Comparison of ENCODE assay signal across 1 cellular context in the genomic region with DNA sequence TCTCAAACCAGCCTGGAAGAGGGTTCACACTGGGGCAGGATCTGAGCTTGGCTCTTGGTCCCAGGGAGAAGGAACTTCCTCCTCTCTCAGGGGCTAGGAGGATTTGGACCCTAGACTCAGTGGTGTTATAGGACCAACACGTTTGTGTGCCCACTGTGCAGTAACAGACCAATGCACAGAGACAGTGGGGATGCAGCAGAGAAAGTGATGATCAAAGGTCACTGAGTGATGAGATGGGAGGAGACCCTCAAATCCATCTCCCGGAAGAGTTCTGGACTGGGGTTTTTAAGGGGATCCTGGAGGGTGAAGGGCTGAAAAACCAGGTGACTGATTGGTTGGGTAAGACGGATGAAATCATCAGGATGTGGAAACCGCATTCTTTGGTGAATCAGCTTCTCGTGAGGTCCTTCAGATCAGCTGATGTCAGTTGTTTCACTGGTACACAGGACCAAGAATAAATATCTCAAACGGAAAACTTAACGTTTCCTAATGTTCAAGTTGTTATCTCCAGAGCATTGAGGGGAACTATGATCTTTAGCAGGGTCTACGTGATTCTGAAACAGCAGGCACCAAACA.
TF ChIP-seq lines count a peak whose summit lies in the region.

No MANE protein-coding gene starts in this region.

TF ChIP-seq in SK-N-SH treated with all-trans-retinoic acid at 6 μM for 48 hours, 23 proteins besides CTCF, POLR2A, EP300 and RAD21 (continued from another document):
- TF ChIP-seq TSHZ2 (CRISPR knock-in tag; IDR thresholded peaks at IDR 0.05) (no peak), RARB (CRISPR knock-in tag; IDR thresholded peaks at IDR 0.05) (no peak), CSDC2 (CRISPR knock-in tag; IDR thresholded peaks at IDR 0.05) (no peak), ZC3H10 (CRISPR knock-in tag; IDR thresholded peaks at IDR 0.05) (no peak), ESRRG (CRISPR knock-in tag; IDR thresholded peaks at IDR 0.05) (no peak), BACH2 (CRISPR knock-in tag; IDR thresholded peaks at IDR 0.05; ENCODE audit: borderline replicate concordance) (no peak), SNAI2 (CRISPR knock-in tag; IDR thresholded peaks at IDR 0.05) (no peak), ZNF70 (CRISPR knock-in tag; IDR thresholded peaks at IDR 0.05) (no peak), GLIS3 (CRISPR knock-in tag; IDR thresholded peaks at IDR 0.05) (no peak), ISL1 (CRISPR knock-in tag; IDR thresholded peaks at IDR 0.05) (no peak), ZNF8 (CRISPR knock-in tag; IDR thresholded peaks at IDR 0.05) (no peak), ZNF565 (CRISPR knock-in tag; conservative IDR thresholded peaks at IDR 0.05; ENCODE audit: low read depth) (no peak), PPARA (CRISPR knock-in tag; IDR thresholded peaks at IDR 0.05; ENCODE audit: borderline replicate concordance) (no peak), PATZ1 (CRISPR knock-in tag; IDR thresholded peaks at IDR 0.05; ENCODE audit: borderline replicate concordance) (no peak), ZFP3 (CRISPR knock-in tag; IDR thresholded peaks at IDR 0.05) (no peak)
- TF ChIP-seq, protein P1, sequence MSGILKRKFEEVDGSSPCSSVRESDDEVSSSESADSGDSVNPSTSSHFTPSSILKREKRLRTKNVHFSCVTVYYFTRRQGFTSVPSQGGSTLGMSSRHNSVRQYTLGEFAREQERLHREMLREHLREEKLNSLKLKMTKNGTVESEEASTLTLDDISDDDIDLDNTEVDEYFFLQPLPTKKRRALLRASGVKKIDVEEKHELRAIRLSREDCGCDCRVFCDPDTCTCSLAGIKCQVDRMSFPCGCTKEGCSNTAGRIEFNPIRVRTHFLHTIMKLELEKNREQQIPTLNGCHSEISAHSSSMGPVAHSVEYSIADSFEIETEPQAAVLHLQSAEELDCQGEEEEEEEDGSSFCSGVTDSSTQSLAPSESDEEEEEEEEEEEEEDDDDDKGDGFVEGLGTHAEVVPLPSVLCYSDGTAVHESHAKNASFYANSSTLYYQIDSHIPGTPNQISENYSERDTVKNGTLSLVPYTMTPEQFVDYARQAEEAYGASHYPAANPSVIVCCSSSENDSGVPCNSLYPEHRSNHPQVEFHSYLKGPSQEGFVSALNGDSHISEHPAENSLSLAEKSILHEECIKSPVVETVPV (CRISPR knock-in tag; IDR thresholded peaks at IDR 0.05): no peak
TF ChIP-seq in SK-N-SH treated with all-trans-retinoic acid at 6 μM for 48 hours: peak in this region for 0.
